ENCODE assay signal across 8 cellular contexts in the genomic region with DNA sequence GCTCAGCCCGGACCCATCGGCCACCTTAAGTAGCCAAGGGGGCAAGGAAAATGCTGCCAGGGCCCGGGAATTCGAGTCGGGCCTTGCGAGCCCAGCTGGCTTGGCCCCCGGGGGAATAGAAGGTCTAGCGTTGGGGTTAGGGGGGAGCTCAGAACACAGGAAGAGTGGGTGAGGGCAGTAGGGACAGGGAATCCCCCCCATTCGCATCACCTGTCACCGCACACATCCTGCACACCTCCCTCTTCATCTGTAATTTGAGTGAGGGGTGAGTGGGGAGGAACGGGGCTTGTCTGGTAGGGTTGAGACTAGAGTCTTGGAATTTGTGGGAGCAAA. TPM values are rescaled to one million over a fixed set of nuclear protein-coding genes. Genes with fewer than 3 reads are reported as not detected.
DNase-seq lines count a peak whose midpoint lies in the region; ATAC-seq, FAIRE-seq and TF ChIP-seq lines count a peak whose summit lies in the region.

No MANE protein-coding gene starts in this region.

- peaks cover 64% of the 10 kb centered on the region for H3K27me3 Mint-ChIP-seq in activated CD8-positive, alpha-beta memory T cell treated with anti-CD3 and anti-CD28 coated beads, Interleukin-2, amount 10 ng/mL, durations not matched to agents 7 days and 5 days
- peaks cover 22% of the 10 kb centered on the region for H3K27me3 Mint-ChIP-seq in activated T-helper 17 cell treated with anti-CD3 and anti-CD28 coated beads, Interleukin-2, amount 50 U/mL, for 72 hours

- H3K27ac ChIP-seq in kidney (ENCODE audit: low read depth in 2 of 2, low read length in 2 of 2) (peak overlapping the region; percentile 59 to 80), stomach smooth muscle (ENCODE audit: low read length) (peak overlapping the region; percentile 87)

- H3K36me3 Mint-ChIP-seq in activated CD8-positive, alpha-beta memory T cell treated with anti-CD3 and anti-CD28 coated beads, Interleukin-2, amount 10 ng/mL, durations not matched to agents 7 days and 5 days, result no peaks in the 10 kb centered on the region
- H3K36me3 Mint-ChIP-seq in activated T-helper 17 cell treated with anti-CD3 and anti-CD28 coated beads, Interleukin-2, amount 50 U/mL, for 72 hours (ENCODE audit: low read depth), result no peaks in the 10 kb centered on the region

- H3K4me1 Mint-ChIP-seq in activated CD8-positive, alpha-beta memory T cell treated with anti-CD3 and anti-CD28 coated beads, Interleukin-2, amount 10 ng/mL, durations not matched to agents 7 days and 5 days, result peaks cover 12% of the 10 kb centered on the region
- H3K4me1 Mint-ChIP-seq in activated T-helper 17 cell treated with anti-CD3 and anti-CD28 coated beads, Interleukin-2, amount 50 U/mL, for 72 hours, result no peaks in the 10 kb centered on the region

- POLR2A ChIA-PET in GM10248 (lab: Yijun Ruan, JAX), result no interaction called here

- H3K27me3 ChIP-seq in stomach smooth muscle (ENCODE audit: control insufficient read depth in 1 of 2, insufficient read depth in 2 of 2, low read length in 2 of 2), result no peaks in the 10 kb centered on the region

- no peak for TF ChIP-seq CTCF in kidney (IDR thresholded peaks at IDR 0.05; ENCODE audit: borderline replicate concordance, extremely low read depth, insufficient read depth)
- no peak for TF ChIP-seq CTCF in GM10248 (IDR thresholded peaks at IDR 0.05; ENCODE audit: control extremely low read depth, extremely low read depth, low read depth, missing control alignments)

- H3K4me3 ChIP-seq in kidney (ENCODE audit: low read length in 2 of 2) (peak overlapping the region; percentile 59 to 76), stomach smooth muscle (ENCODE audit: low read length in 2 of 2) (peak overlapping the region; percentile 23 to 90)

- H3K9me3 ChIP-seq in kidney (ENCODE audit: control insufficient read depth in 1 of 2, low read length in 2 of 2) (no peaks in the 10 kb centered on the region), stomach smooth muscle (ENCODE audit: control insufficient read depth in 2 of 2, low read length in 2 of 2) (no peaks in the 10 kb centered on the region)

- H3K4me1 ChIP-seq in kidney (ENCODE audit: control insufficient read depth in 1 of 2, insufficient read depth in 1 of 2, low read depth in 1 of 2, low read length in 2 of 2) (peaks cover 8 to 28% of the 10 kb centered on the region in 2 donors), stomach smooth muscle (ENCODE audit: control insufficient read depth, insufficient read depth, low read length) (peaks cover 55% of the 10 kb centered on the region)

- CTCF ChIA-PET in activated CD8-positive, alpha-beta memory T cell treated with anti-CD3 and anti-CD28 coated beads, Interleukin-2, amount 10 ng/mL, durations not matched to agents 7 days and 5 days (lab: Charles Lee), result interaction anchor here (0.8 to 3.3 kb wide), 27 partner anchors 8 to 359 kb away, joined by 3 to 42 read pairs (median 5); no protein-coding TSS in a partner anchor
- CTCF ChIA-PET in GM10248 (lab: Yijun Ruan, JAX), result interaction anchor here (0.7 to 11.6 kb wide), 51 partner anchors 10 to 1003 kb away, joined by 3 to 189 read pairs (median 5); no protein-coding TSS in a partner anchor

- peak; percentile 17 for ATAC-seq in activated CD8-positive, alpha-beta memory T cell treated with anti-CD3 and anti-CD28 coated beads, Interleukin-2, amount 10 ng/mL, durations not matched to agents 7 days and 5 days
- ATAC-seq in activated T-helper 17 cell treated with anti-CD3 and anti-CD28 coated beads, Interleukin-2, amount 50 U/mL, for 72 hours (replicated peaks), result peak; percentile 28
- ATAC-seq in GM18517 (IDR thresholded peaks at IDR 0.05; ENCODE audit: unreplicated experiment), result no peak

- H3K36me3 ChIP-seq in kidney (ENCODE audit: control insufficient read depth in 1 of 2, insufficient read depth in 2 of 2, low read length in 2 of 2) (no peaks in the 10 kb centered on the region), stomach smooth muscle (ENCODE audit: control insufficient read depth in 2 of 2, insufficient read depth in 2 of 2, low read length in 2 of 2) (no peaks in the 10 kb centered on the region)

- DNase-seq in activated CD8-positive, alpha-beta memory T cell treated with anti-CD3 and anti-CD28 coated beads, Interleukin-2, amount 10 ng/mL, durations not matched to agents 7 days and 5 days, result no peak
- DNase-seq in activated CD8-positive, alpha-beta memory T cell treated with anti-CD3 and anti-CD28 coated beads, Interleukin-2, amount 50 U/mL, for 48 hours, result no peak
- DNase-seq in kidney (no peak), GM10248 (ENCODE audit: extremely low spot score) (no peak), RKO (ENCODE audit: low spot score) (no peak)

- H3K27ac Mint-ChIP-seq in activated CD8-positive, alpha-beta memory T cell treated with anti-CD3 and anti-CD28 coated beads, Interleukin-2, amount 10 ng/mL, durations not matched to agents 7 days and 5 days, result no peak overlapping the region
- no peak overlapping the region for H3K27ac Mint-ChIP-seq in activated T-helper 17 cell treated with anti-CD3 and anti-CD28 coated beads, Interleukin-2, amount 50 U/mL, for 72 hours

- no peak for FAIRE-seq in kidney (lab: Jason Lieb, UNC)

- peak overlapping the region; percentile 66 for H3K4me3 Mint-ChIP-seq in activated CD8-positive, alpha-beta memory T cell treated with anti-CD3 and anti-CD28 coated beads, Interleukin-2, amount 10 ng/mL, durations not matched to agents 7 days and 5 days
- peak overlapping the region; percentile 46 for H3K4me3 Mint-ChIP-seq in activated T-helper 17 cell treated with anti-CD3 and anti-CD28 coated beads, Interleukin-2, amount 50 U/mL, for 72 hours

- H3K9me3 Mint-ChIP-seq in activated CD8-positive, alpha-beta memory T cell treated with anti-CD3 and anti-CD28 coated beads, Interleukin-2, amount 10 ng/mL, durations not matched to agents 7 days and 5 days (ENCODE audit: low read depth), result no peaks in the 10 kb centered on the region
- H3K9me3 Mint-ChIP-seq in activated T-helper 17 cell treated with anti-CD3 and anti-CD28 coated beads, Interleukin-2, amount 50 U/mL, for 72 hours, result no peaks in the 10 kb centered on the region

- intact Hi-C loops in kidney (cut with DNase I), result loop anchor here (10.0 kb wide), 1 partner anchor 220 kb away; no protein-coding TSS in a partner anchor

- H3K9ac ChIP-seq in kidney (ENCODE audit: low read length in 2 of 2) (peak overlapping the region in 1 of 2 donors; percentile 58), stomach smooth muscle (ENCODE audit: low read length in 2 of 2) (peak overlapping the region; percentile 25 to 62)

RNA-seq across cellular contexts. Expression of gene PLXNA2, which starts 0.4 kb away (rescaled TPM):
- total RNA-seq in activated CD8-positive, alpha-beta memory T cell treated with anti-CD3 and anti-CD28 coated beads, Interleukin-2, amount 10 ng/mL, durations not matched to agents 7 days and 5 days, result under 1 TPM; 0.15 to 0.26 TPM
- under 1 TPM in 1 of 2 donors, not detected in 1; 0.09 TPM for total RNA-seq in activated T-helper 17 cell treated with anti-CD3 and anti-CD28 coated beads, Interleukin-2, amount 50 U/mL, for 72 hours
- 27.9 TPM for total RNA-seq in kidney
- 2.4 TPM for polyA plus RNA-seq in kidney (ENCODE audit: insufficient read depth, low read depth, low replicate concordance)

Comparison
In these comparisons a context has a peak if more than half of its experiments do, and no peak if none do; other contexts are left out.
1. RNA of gene PLXNA2, which starts 0.4 kb away (total RNA-seq): 27.9 TPM in kidney (single experiment); 0.15 to 0.26 TPM in activated CD8-positive, alpha-beta memory T cell treated with anti-CD3 and anti-CD28 coated beads, Interleukin-2, amount 10 ng/mL, durations not matched to agents 7 days and 5 days and 0.09 TPM in activated T-helper 17 cell treated with anti-CD3 and anti-CD28 coated beads, Interleukin-2, amount 50 U/mL, for 72 hours; every median in the first group is over 10 times any median in the second.